ENCODE assay signal across 1 cellular context in the genomic region with DNA sequence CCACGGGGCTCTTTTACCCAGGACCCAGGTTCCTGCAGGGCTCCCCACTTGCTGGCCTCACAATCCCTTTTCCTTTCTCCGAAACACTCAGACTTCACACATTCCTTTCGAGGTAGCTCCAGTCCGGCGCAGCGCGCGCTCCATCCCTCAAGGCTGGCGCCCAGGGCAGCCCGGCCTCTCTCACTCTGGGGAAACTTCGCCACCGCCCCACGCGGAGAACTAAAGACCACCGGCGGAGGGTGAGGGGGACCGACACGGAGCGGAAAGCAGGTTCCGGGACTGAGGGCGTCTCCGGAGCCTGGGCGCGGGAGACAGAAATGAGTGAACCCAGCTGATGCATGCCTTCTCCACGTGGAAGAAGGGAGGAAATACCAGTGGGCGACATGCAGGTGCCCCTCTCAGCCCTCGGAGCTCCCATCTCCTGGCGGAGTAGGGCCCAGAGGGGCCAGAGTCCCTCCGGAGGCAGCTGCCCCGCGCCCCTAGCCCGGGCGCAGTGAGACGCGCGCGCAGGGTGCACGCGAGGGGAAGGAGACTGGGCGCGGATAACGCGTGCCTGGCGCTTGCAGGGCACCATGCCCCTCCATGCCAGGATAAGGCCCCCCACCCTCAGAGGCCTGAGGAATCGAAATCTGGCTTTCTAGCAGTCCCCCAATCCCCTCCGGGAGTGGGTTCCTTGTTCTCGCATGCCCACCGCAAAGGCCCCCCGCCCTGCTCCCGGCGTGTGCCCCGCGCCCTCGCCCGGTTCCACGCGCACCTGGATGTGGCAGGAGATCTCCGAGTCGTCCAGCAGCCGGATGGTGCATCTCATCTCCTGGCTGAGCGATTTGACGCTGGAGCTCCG.
A peak's percentile ranks its signal among the peaks of the same experiment; 100 is the strongest.
TF ChIP-seq lines count a peak whose summit lies in the region.

No MANE protein-coding gene starts in this region.

TF ChIP-seq in HepG2, 621 proteins besides CTCF, POLR2A, EP300 and RAD21 (continued from another document and continues in another):
- TF ChIP-seq, protein P1, sequence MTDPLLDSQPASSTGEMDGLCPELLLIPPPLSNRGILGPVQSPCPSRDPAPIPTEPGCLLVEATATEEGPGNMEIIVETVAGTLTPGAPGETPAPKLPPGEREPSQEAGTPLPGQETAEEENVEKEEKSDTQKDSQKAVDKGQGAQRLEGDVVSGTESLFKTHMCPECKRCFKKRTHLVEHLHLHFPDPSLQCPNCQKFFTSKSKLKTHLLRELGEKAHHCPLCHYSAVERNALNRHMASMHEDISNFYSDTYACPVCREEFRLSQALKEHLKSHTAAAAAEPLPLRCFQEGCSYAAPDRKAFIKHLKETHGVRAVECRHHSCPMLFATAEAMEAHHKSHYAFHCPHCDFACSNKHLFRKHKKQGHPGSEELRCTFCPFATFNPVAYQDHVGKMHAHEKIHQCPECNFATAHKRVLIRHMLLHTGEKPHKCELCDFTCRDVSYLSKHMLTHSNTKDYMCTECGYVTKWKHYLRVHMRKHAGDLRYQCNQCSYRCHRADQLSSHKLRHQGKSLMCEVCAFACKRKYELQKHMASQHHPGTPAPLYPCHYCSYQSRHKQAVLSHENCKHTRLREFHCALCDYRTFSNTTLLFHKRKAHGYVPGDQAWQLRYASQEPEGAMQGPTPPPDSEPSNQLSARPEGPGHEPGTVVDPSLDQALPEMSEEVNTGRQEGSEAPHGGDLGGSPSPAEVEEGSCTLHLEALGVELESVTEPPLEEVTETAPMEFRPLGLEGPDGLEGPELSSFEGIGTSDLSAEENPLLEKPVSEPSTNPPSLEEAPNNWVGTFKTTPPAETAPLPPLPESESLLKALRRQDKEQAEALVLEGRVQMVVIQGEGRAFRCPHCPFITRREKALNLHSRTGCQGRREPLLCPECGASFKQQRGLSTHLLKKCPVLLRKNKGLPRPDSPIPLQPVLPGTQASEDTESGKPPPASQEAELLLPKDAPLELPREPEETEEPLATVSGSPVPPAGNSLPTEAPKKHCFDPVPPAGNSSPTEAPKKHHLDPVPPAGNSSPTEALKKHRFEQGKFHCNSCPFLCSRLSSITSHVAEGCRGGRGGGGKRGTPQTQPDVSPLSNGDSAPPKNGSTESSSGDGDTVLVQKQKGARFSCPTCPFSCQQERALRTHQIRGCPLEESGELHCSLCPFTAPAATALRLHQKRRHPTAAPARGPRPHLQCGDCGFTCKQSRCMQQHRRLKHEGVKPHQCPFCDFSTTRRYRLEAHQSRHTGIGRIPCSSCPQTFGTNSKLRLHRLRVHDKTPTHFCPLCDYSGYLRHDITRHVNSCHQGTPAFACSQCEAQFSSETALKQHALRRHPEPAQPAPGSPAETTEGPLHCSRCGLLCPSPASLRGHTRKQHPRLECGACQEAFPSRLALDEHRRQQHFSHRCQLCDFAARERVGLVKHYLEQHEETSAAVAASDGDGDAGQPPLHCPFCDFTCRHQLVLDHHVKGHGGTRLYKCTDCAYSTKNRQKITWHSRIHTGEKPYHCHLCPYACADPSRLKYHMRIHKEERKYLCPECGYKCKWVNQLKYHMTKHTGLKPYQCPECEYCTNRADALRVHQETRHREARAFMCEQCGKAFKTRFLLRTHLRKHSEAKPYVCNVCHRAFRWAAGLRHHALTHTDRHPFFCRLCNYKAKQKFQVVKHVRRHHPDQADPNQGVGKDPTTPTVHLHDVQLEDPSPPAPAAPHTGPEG (CRISPR knock-in tag; IDR thresholded peaks at IDR 0.05), result 0 out of 2 replicates have a peak, but pooled peaks have one; percentile 5
- TF ChIP-seq ZNF326 (CRISPR knock-in tag; IDR thresholded peaks at IDR 0.05; ENCODE audit: borderline replicate concordance), result no peak
- TF ChIP-seq TOE1 (CRISPR knock-in tag; IDR thresholded peaks at IDR 0.05), result no peak
- 0 out of 2 replicates have a peak, but pooled peaks have one; percentile 32 for TF ChIP-seq ZNF446 (CRISPR knock-in tag; IDR thresholded peaks at IDR 0.05)
- no peak for TF ChIP-seq SRF (IDR thresholded peaks at IDR 0.05; ENCODE audit: low read depth, low read length)
- no peak for TF ChIP-seq SCMH1 (CRISPR knock-in tag; IDR thresholded peaks at IDR 0.05; ENCODE audit: borderline replicate concordance)
- no peak for TF ChIP-seq SOX5 (CRISPR knock-in tag; IDR thresholded peaks at IDR 0.05; ENCODE audit: borderline replicate concordance)
- TF ChIP-seq, protein P2, sequence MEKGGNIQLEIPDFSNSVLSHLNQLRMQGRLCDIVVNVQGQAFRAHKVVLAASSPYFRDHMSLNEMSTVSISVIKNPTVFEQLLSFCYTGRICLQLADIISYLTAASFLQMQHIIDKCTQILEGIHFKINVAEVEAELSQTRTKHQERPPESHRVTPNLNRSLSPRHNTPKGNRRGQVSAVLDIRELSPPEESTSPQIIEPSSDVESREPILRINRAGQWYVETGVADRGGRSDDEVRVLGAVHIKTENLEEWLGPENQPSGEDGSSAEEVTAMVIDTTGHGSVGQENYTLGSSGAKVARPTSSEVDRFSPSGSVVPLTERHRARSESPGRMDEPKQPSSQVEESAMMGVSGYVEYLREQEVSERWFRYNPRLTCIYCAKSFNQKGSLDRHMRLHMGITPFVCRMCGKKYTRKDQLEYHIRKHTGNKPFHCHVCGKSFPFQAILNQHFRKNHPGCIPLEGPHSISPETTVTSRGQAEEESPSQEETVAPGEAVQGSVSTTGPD (CRISPR knock-in tag; IDR thresholded peaks at IDR 0.05), result no peak
- no peak for TF ChIP-seq ZNF652 (CRISPR knock-in tag; IDR thresholded peaks at IDR 0.05; ENCODE audit: borderline replicate concordance, low read depth)
- no peak for TF ChIP-seq FOXA1 (IDR thresholded peaks at IDR 0.05)
- TF ChIP-seq FOXA1 (CRISPR knock-in tag; IDR thresholded peaks at IDR 0.05), result no peak
- no peak for TF ChIP-seq ZNF816 (CRISPR knock-in tag; IDR thresholded peaks at IDR 0.05; ENCODE audit: borderline replicate concordance)
- no peak for TF ChIP-seq HDAC2 (CRISPR knock-in tag; IDR thresholded peaks at IDR 0.05)
- no peak for TF ChIP-seq FOXA3 (CRISPR knock-in tag; IDR thresholded peaks at IDR 0.05)
- no peak for TF ChIP-seq SIX4 (CRISPR knock-in tag; IDR thresholded peaks at IDR 0.05)
- TF ChIP-seq, protein P3, sequence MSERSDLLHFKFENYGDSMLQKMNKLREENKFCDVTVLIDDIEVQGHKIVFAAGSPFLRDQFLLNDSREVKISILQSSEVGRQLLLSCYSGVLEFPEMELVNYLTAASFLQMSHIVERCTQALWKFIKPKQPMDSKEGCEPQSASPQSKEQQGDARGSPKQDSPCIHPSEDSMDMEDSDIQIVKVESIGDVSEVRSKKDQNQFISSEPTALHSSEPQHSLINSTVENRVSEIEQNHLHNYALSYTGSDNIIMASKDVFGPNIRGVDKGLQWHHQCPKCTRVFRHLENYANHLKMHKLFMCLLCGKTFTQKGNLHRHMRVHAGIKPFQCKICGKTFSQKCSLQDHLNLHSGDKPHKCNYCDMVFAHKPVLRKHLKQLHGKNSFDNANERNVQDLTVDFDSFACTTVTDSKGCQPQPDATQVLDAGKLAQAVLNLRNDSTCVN (CRISPR knock-in tag; IDR thresholded peaks at IDR 0.05; ENCODE audit: borderline replicate concordance), result no peak
- no peak for TF ChIP-seq GLI4 (CRISPR knock-in tag; IDR thresholded peaks at IDR 0.05; ENCODE audit: borderline replicate concordance)
- TF ChIP-seq, protein P4, sequence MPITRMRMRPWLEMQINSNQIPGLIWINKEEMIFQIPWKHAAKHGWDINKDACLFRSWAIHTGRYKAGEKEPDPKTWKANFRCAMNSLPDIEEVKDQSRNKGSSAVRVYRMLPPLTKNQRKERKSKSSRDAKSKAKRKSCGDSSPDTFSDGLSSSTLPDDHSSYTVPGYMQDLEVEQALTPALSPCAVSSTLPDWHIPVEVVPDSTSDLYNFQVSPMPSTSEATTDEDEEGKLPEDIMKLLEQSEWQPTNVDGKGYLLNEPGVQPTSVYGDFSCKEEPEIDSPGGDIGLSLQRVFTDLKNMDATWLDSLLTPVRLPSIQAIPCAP (CRISPR knock-in tag; IDR thresholded peaks at IDR 0.05; ENCODE audit: low read depth), result peak; percentile 60; the same call in 1 of the 2 replicates
- no peak for TF ChIP-seq CREM (IDR thresholded peaks at IDR 0.05)
- TF ChIP-seq CREM (CRISPR knock-in tag; IDR thresholded peaks at IDR 0.05), result no peak
- no peak for TF ChIP-seq RNF2 (conservative IDR thresholded peaks at IDR 0.05; ENCODE audit: low read depth)
- TF ChIP-seq ZNF296 (CRISPR knock-in tag; conservative IDR thresholded peaks at IDR 0.05), result no peak
- no peak for TF ChIP-seq ZNF263 (CRISPR knock-in tag; IDR thresholded peaks at IDR 0.05)
- no peak for TF ChIP-seq ZBTB20 (CRISPR knock-in tag; IDR thresholded peaks at IDR 0.05; ENCODE audit: borderline replicate concordance, low read depth)
- no peak for TF ChIP-seq ZFX (CRISPR knock-in tag; IDR thresholded peaks at IDR 0.05; ENCODE audit: low read depth)
- TF ChIP-seq PRDM10 (CRISPR knock-in tag; IDR thresholded peaks at IDR 0.05; ENCODE audit: low read depth), result no peak
- 0 out of 2 replicates have a peak, but pooled peaks have one; percentile 11 for TF ChIP-seq PITX1 (CRISPR knock-in tag; IDR thresholded peaks at IDR 0.05)
- TF ChIP-seq RFXAP (CRISPR knock-in tag; IDR thresholded peaks at IDR 0.05; ENCODE audit: borderline replicate concordance), result no peak
- no peak for TF ChIP-seq BCL6 (CRISPR knock-in tag; IDR thresholded peaks at IDR 0.05)
- no peak; the same call in 1 of the 2 replicates for TF ChIP-seq ZNF891 (CRISPR knock-in tag; IDR thresholded peaks at IDR 0.05)
- TF ChIP-seq POLR2AphosphoS5 (IDR thresholded peaks at IDR 0.05; ENCODE audit: low read depth, low read length), result no peak
- TF ChIP-seq ZNF879 (CRISPR knock-in tag; IDR thresholded peaks at IDR 0.05), result no peak
- no peak for TF ChIP-seq ARID4A (CRISPR knock-in tag; IDR thresholded peaks at IDR 0.05; ENCODE audit: borderline replicate concordance)
- TF ChIP-seq ZNF501 (CRISPR knock-in tag; IDR thresholded peaks at IDR 0.05), result no peak
- TF ChIP-seq MXI1 (IDR thresholded peaks at IDR 0.05; ENCODE audit: borderline replicate concordance, low read depth, low read length), result no peak
- 0 out of 2 replicates have a peak, but pooled peaks have one; percentile 57 for TF ChIP-seq ZNF329 (CRISPR knock-in tag; IDR thresholded peaks at IDR 0.05; ENCODE audit: low read depth)
- TF ChIP-seq ZNF432 (CRISPR knock-in tag; IDR thresholded peaks at IDR 0.05; ENCODE audit: borderline replicate concordance), result no peak
- TF ChIP-seq ATF1 (CRISPR knock-in tag; IDR thresholded peaks at IDR 0.05), result no peak
